Comparison of ENCODE assay signal across 8 cellular contexts in the genomic region with DNA sequence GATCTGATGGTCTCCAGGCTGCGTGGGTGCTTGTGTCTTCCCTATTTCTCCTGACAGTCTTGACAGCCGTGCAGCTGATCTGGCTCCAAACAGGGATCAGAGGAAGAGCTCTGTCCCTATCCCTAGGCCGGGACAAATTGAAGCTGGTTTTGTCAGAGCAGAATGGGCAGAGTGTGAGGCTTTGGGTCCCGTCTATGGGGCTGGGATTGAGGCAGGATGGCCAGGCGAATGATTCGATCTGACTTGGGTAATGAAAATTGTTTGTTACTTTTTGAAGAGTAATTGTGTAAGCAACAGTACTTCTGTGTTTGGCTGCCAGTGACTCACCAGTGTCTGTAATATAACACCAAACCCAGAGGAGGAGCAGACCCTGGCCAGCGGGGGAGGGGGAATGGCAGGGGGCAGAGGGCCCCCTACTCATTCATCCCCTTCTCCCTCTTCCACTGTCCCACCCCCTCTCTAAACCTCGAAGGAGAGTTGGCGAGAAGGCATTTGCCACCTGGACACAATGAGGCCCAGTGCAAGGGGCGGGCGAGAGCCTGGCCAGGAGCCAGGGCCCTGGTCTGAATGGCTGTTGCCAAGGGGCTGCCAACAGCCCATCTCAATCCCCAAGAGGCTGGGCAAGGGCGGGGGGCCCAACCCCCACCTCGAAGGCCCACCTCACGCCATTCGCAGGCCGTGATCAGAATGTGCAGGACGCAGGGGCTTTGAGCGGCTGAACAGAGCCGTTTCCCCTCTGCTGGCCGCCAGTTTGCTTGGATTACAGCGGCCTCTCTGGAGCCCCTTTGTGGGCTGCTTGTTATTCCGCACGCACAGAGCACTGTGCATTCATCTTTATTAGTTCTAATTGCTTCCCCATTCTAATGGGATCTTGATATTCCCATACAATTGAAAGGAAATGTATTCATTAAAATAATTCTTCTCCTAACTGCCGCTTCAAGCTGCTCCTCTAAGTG. TPM values are rescaled to one million over a fixed set of nuclear protein-coding genes. Genes with fewer than 3 reads are reported as not detected.
A peak's percentile ranks its signal among the peaks of the same experiment; 100 is the strongest.
DNase-seq lines count a peak whose midpoint lies in the region; ATAC-seq and TF ChIP-seq lines count a peak whose summit lies in the region.

No MANE protein-coding gene starts in this region.

- peak; percentile 38 to 47 for ATAC-seq in right cardiac atrium

- WGBS in right cardiac atrium: 49% methylated on average over 24 of the region's 24 CpGs
- 48 to 66% (median 64%) methylated on average over 24 of the region's 24 CpGs for WGBS in stomach, 5 donors

- H3K9ac ChIP-seq in HUES6 (ENCODE audit: low read length) (peak overlapping the region; percentile 45), Karpas-422 (ENCODE audit: low read length) (no peak overlapping the region)

- TF ChIP-seq POLR2A in stomach (IDR thresholded peaks at IDR 0.05): no peak

- TF ChIP-seq CTCF in stomach (IDR thresholded peaks at IDR 0.05): no peak

- no peaks in the 10 kb centered on the region for H3K9me2 ChIP-seq in Karpas-422 (replicated peaks; ENCODE audit: insufficient read depth, low read length)

- H4K20me1 ChIP-seq in Karpas-422 (ENCODE audit: insufficient read depth, low read depth, low read length): no peaks in the 10 kb centered on the region

- peaks cover 23% of the 10 kb centered on the region for H3K4me1 ChIP-seq in HUES6 (ENCODE audit: control insufficient read depth, insufficient read depth, low read length)
- H3K4me1 ChIP-seq in right cardiac atrium (ENCODE audit: control insufficient read depth, insufficient read depth, low read length): peaks cover 2% of the 10 kb centered on the region
- peaks cover 0 to 37% (median 13%) of the 10 kb centered on the region in 4 donors for H3K4me1 ChIP-seq in stomach
- peaks cover 8% of the 10 kb centered on the region for H3K4me1 ChIP-seq in Karpas-422 (ENCODE audit: low read length)

- peak overlapping the region; percentile 4; the same call in 1 of the 2 replicates for H3K27ac ChIP-seq in HUES6 (ENCODE audit: low read depth, low read length)
- peak overlapping the region; percentile 83 for H3K27ac ChIP-seq in right cardiac atrium (ENCODE audit: low read length)
- H3K27ac ChIP-seq in stomach: peak overlapping the region; percentile 44 to 75 (median 65)
- H3K27ac ChIP-seq in Karpas-422 (ENCODE audit: low read length): no peak overlapping the region

- H3K36me3 ChIP-seq in HUES6 (ENCODE audit: control insufficient read depth, insufficient read depth, low read length): no peaks in the 10 kb centered on the region
- no peaks in the 10 kb centered on the region for H3K36me3 ChIP-seq in stomach
- H3K36me3 ChIP-seq in Karpas-422 (ENCODE audit: insufficient read depth, low read length): no peaks in the 10 kb centered on the region

- H3K79me2 ChIP-seq in Karpas-422 (ENCODE audit: low read length): no peaks in the 10 kb centered on the region

- H3K27me3 ChIP-seq in HUES6 (ENCODE audit: control insufficient read depth, insufficient read depth, low read length): no peaks in the 10 kb centered on the region
- H3K27me3 ChIP-seq in right cardiac atrium (ENCODE audit: control insufficient read depth, insufficient read depth): no peaks in the 10 kb centered on the region
- H3K27me3 ChIP-seq in stomach: no peaks in the 10 kb centered on the region
- no peaks in the 10 kb centered on the region for H3K27me3 ChIP-seq in Karpas-422 (ENCODE audit: low read length)

- no peak for TF ChIP-seq EP300 in stomach (IDR thresholded peaks at IDR 0.05)

- in situ Hi-C loops in SK-MEL-5 (cut with HindIII; ENCODE audit: low pct_unique_long_range_greater_than_20kb, low sequenced_read_pairs): no loop called here

- H3K4me3 ChIP-seq in HUES6 (ENCODE audit: low read depth, low read length) (peak overlapping the region; percentile 9; the same call in 1 of the 2 replicates), right cardiac atrium (ENCODE audit: low read length) (no peak overlapping the region), stomach (no peak overlapping the region), Karpas-422 (ENCODE audit: low read length) (no peak overlapping the region)

- DNase-seq in SK-MEL-5 (ENCODE audit: low read depth, low spot score): peak; percentile 42
- peak in 2 of 3 donors; percentile 74 for DNase-seq in right cardiac atrium
- no peak for DNase-seq in stomach
- no peak for DNase-seq in glomerular visceral epithelial cell (ENCODE audit: extremely low spot score)
- DNase-seq in Karpas-422: no peak
- DNase-seq in cerebellar nuclear complex (lab: John Stamatoyannopoulos, UW): no peak
- DNase-seq in stimulated activated CD4-positive, alpha-beta T cell treated with anti-CD3 and anti-CD28 coated beads, Interleukin-1b, Interleukin-23, amount 100 ng/mL, for 48 hours: no peak

- no peak overlapping the region for H3K4me2 ChIP-seq in Karpas-422 (ENCODE audit: low read depth, low read length, poor library complexity, severe bottlenecking)

- no peaks in the 10 kb centered on the region for H3K9me3 ChIP-seq in HUES6 (ENCODE audit: control insufficient read depth, insufficient read depth, low read depth, low read length)
- H3K9me3 ChIP-seq in right cardiac atrium (ENCODE audit: control insufficient read depth, low read length): no peaks in the 10 kb centered on the region
- H3K9me3 ChIP-seq in stomach: no peaks in the 10 kb centered on the region
- no peaks in the 10 kb centered on the region for H3K9me3 ChIP-seq in Karpas-422 (ENCODE audit: low read length)

- intact Hi-C loops in right cardiac atrium (cut with DNase I) (loop anchor here in 1 of 4 donors (10.0 kb wide), 1 partner anchor 132 kb away; no protein-coding TSS in a partner anchor), stomach (cut with DNase I; ENCODE audit: low total_unique reads) (no loop called here)

- no peak overlapping the region for H2AFZ ChIP-seq in Karpas-422 (ENCODE audit: low read length)

RNA-seq across cellular contexts. Expression of a gene that starts 5.1 kb away (rescaled TPM):
- total RNA-seq in SK-MEL-5 (2014; rRNA removed; shearing (Covaris generic)): 39.5 and 43.4 TPM in 2 replicates
- 63.1 and 72.1 TPM in 2 replicates for polyA plus RNA-seq in SK-MEL-5 (2015; cell fraction: cytosol; rRNA removed)
- polyA plus RNA-seq in SK-MEL-5 (2015; cell fraction: nucleus; rRNA removed): 29.3 and 39.4 TPM in 2 replicates
- total RNA-seq in right cardiac atrium (10 to 100 TPM; 25.5 to 29.8 (median 27.3) TPM), stomach (10 to 100 TPM; 19.3 to 81.1 (median 38.0) TPM)
- polyA plus RNA-seq in right cardiac atrium (30.4 TPM), stomach (10 to 100 TPM; 28.9 to 35.5 (median 33.9) TPM)
- 50.8 and 123 TPM in 2 replicates for total RNA-seq in Karpas-422 (2014; rRNA removed; shearing (Covaris generic); ENCODE audit: low replicate concordance)

Comparison
In these comparisons a context has a peak if more than half of its experiments do, and no peak if none do; other contexts are left out.
1. DNase-seq: peak in SK-MEL-5 (single experiment) and right cardiac atrium (2 of 3); none in stomach (single experiment), glomerular visceral epithelial cell (single experiment), Karpas-422 (single experiment), cerebellar nuclear complex (0 of 2) and stimulated activated CD4-positive, alpha-beta T cell treated with anti-CD3 and anti-CD28 coated beads, Interleukin-1b, Interleukin-23, amount 100 ng/mL, for 48 hours (single experiment).